ENCODE assay signal across 19 cellular contexts in genomic region chr13:110856941-110857835, GRCh38. TPM values are rescaled to one million over a fixed set of nuclear protein-coding genes. Genes with fewer than 3 reads are reported as not detected.
DNase-seq lines count a peak whose midpoint lies in the region; ATAC-seq and TF ChIP-seq lines count a peak whose summit lies in the region.
"Had no signal": no experiment of that assay in that cellular context is flagged by ENCODE, and none has a peak within 500 bp of the region (broad histone marks: within the 10 kb centered on the region; RNA-seq: fewer than 3 reads in every experiment).

No MANE protein-coding gene starts in this region.

- H3K9me3 ChIP-seq in CD8-positive, alpha-beta memory T cell (ENCODE audit: low read length) = no peaks in the 10 kb centered on the region
- H3K9me3 ChIP-seq: neutrophil had no signal

- POLR2A ChIA-PET in CD8-positive, alpha-beta memory T cell (lab: Charles Lee) = no interaction called here

- no peak overlapping the region for H3K27ac ChIP-seq in CD8-positive, alpha-beta memory T cell (ENCODE audit: low read depth, low read length)
- H3K27ac ChIP-seq: neutrophil, tibial artery had no signal

- no peak overlapping the region for H3K4me3 ChIP-seq in CD8-positive, alpha-beta memory T cell (ENCODE audit: low read length)
- H3K4me3 ChIP-seq: tibial artery had no signal

- peak overlapping the region in 6 of 8 donors; percentile 16 to 66 (median 60) for H3K27ac Mint-ChIP-seq in CD8-positive, alpha-beta memory T cell
- H3K27ac Mint-ChIP-seq in activated naive CD8-positive, alpha-beta T cell treated with anti-CD3 and anti-CD28 coated beads, Interleukin-2, amount 50 U/mL, for 24 hours = peak overlapping the region; percentile 53
- H3K27ac Mint-ChIP-seq: activated T-cell treated with anti-CD3 and anti-CD28 coated beads, Interleukin-2, amount 50 U/mL, for 72 hours had no signal

- H3K27me3 ChIP-seq in CD8-positive, alpha-beta memory T cell (ENCODE audit: insufficient read depth, low read length, poor library complexity, severe bottlenecking) = no peaks in the 10 kb centered on the region
- H3K27me3 ChIP-seq: neutrophil, tibial artery had no signal

- no peak for TF ChIP-seq POLR2A in GM18505 (IDR thresholded peaks at IDR 0.05; ENCODE audit: borderline replicate concordance, extremely low read depth, insufficient read depth, insufficient read length)

- H3K4me1 Mint-ChIP-seq in CD8-positive, alpha-beta memory T cell = peaks cover 13 to 19% (median 14%) of the 10 kb centered on the region in 3 donors
- peaks cover 19% of the 10 kb centered on the region for H3K4me1 Mint-ChIP-seq in activated naive CD8-positive, alpha-beta T cell treated with anti-CD3 and anti-CD28 coated beads, Interleukin-2, amount 50 U/mL, for 24 hours

- no peaks in the 10 kb centered on the region for H3K36me3 ChIP-seq in CD8-positive, alpha-beta memory T cell (ENCODE audit: insufficient read depth, low read length)
- H3K36me3 ChIP-seq: neutrophil, tibial artery had no signal

- ATAC-seq in GM19438 (IDR thresholded peaks at IDR 0.05; ENCODE audit: low read depth, unreplicated experiment) (peak; percentile 70), HG02938 (IDR thresholded peaks at IDR 0.05; ENCODE audit: unreplicated experiment) (peak; percentile 66), GM18505 (IDR thresholded peaks at IDR 0.05; ENCODE audit: unreplicated experiment) (no peak)
- peak; percentile 63 for ATAC-seq in activated naive CD8-positive, alpha-beta T cell treated with anti-CD3 and anti-CD28 coated beads, Interleukin-2, amount 50 U/mL, for 24 hours
- ATAC-seq: right cardiac atrium had no signal

- H3K4me1 ChIP-seq in CD8-positive, alpha-beta memory T cell (ENCODE audit: insufficient read depth, low read length) = no peaks in the 10 kb centered on the region
- H3K4me1 ChIP-seq: tibial artery had no signal

- no peaks in the 10 kb centered on the region for H3K27me3 Mint-ChIP-seq in CD8-positive, alpha-beta memory T cell
- H3K27me3 Mint-ChIP-seq in activated naive CD8-positive, alpha-beta T cell treated with anti-CD3 and anti-CD28 coated beads, Interleukin-2, amount 50 U/mL, for 24 hours = no peaks in the 10 kb centered on the region

- H3K36me3 Mint-ChIP-seq in CD8-positive, alpha-beta memory T cell = peaks cover 0 to 9% (median 0%) of the 10 kb centered on the region in 3 donors
- H3K36me3 Mint-ChIP-seq in activated naive CD8-positive, alpha-beta T cell treated with anti-CD3 and anti-CD28 coated beads, Interleukin-2, amount 50 U/mL, for 24 hours (ENCODE audit: low read depth) = peaks cover 8% of the 10 kb centered on the region

- peak in 1 of 5 donors; percentile 25 for DNase-seq in CD8-positive, alpha-beta memory T cell
- no peak for DNase-seq in activated naive CD8-positive, alpha-beta T cell treated with anti-CD3 and anti-CD28 coated beads, Interleukin-2, amount 50 U/mL, for 24 hours
- DNase-seq in NCI-H510A (lab: John Stamatoyannopoulos, UW) (no peak), cortex of kidney (lab: John Stamatoyannopoulos, UW) (no peak), HCEC 1CT (no peak)
- DNase-seq: activated CD4-positive, alpha-beta T cell treated with anti-CD3 and anti-CD28 coated beads for 1 hour; activated T-cell treated with anti-CD3 and anti-CD28 coated beads, Interleukin-2, amount 50 U/mL, for 72 hours; erythroblast; glutamatergic neuron; mesendoderm; NCI-H1092 treated with DMSO at 0.1 percent for 48 hours; right cardiac atrium; SHP77; stimulated activated CD4-positive, alpha-beta T cell treated with anti-CD3 and anti-CD28 coated beads, Interleukin-1b, Interleukin-23, amount 100 ng/mL, for 48 hours; tibial artery had no signal

- H3K4me3 Mint-ChIP-seq in CD8-positive, alpha-beta memory T cell = peak overlapping the region in 5 of 7 donors; percentile 6 to 70 (median 19)
- no peak overlapping the region for H3K4me3 Mint-ChIP-seq in activated naive CD8-positive, alpha-beta T cell treated with anti-CD3 and anti-CD28 coated beads, Interleukin-2, amount 50 U/mL, for 24 hours
- H3K4me3 Mint-ChIP-seq: activated T-cell treated with anti-CD3 and anti-CD28 coated beads, Interleukin-2, amount 50 U/mL, for 72 hours had no signal

- CTCF ChIA-PET in CD8-positive, alpha-beta memory T cell (lab: Charles Lee) = no interaction called here

- peaks cover 4 to 6% (median 6%) of the 10 kb centered on the region in 5 donors for H3K9me3 Mint-ChIP-seq in CD8-positive, alpha-beta memory T cell
- H3K9me3 Mint-ChIP-seq in activated naive CD8-positive, alpha-beta T cell treated with anti-CD3 and anti-CD28 coated beads, Interleukin-2, amount 50 U/mL, for 24 hours = peaks cover 12% of the 10 kb centered on the region

RNA-seq across cellular contexts. Expression of gene ANKRD10, which starts 57.7 kb away (rescaled TPM):
- 10 to 100 TPM; 65.4 to 76.1 TPM for total RNA-seq in CD8-positive, alpha-beta memory T cell
- 65.8 TPM for polyA plus RNA-seq in CD8-positive, alpha-beta memory T cell
